In genomic region chr3:130111865-130112650, GRCh38 we compare ENCODE assay signal across 8 cellular contexts. TPM values are rescaled to one million over a fixed set of nuclear protein-coding genes. Genes with fewer than 3 reads are reported as not detected.
DNase-seq lines count a peak whose midpoint lies in the region; ATAC-seq and TF ChIP-seq lines count a peak whose summit lies in the region.
"Not testable (repeated sequence)": the region's sequence is repeated elsewhere in the genome, so short reads cannot be mapped to it uniquely, and the experiment has no call there.

No MANE protein-coding gene starts in this region.

- ATAC-seq in HG02678 (IDR thresholded peaks at IDR 0.05; ENCODE audit: unreplicated experiment) = peak; percentile 41
- not testable (repeated sequence) for ATAC-seq in gastroesophageal sphincter
- ATAC-seq in stimulated activated naive CD8-positive, alpha-beta T cell treated with anti-CD3 and anti-CD28 coated beads, Interleukin-15, amount 100 ng/mL, for 72 hours = peak; percentile 71

- H3K27ac ChIP-seq in gastroesophageal sphincter (peak overlapping the region; percentile 89 to 94 (median 91)), neutrophil (peak overlapping the region; percentile 91)

- not testable (repeated sequence) for TF ChIP-seq CTCF in gastroesophageal sphincter (IDR thresholded peaks at IDR 0.05); neutrophil (IDR thresholded peaks at IDR 0.05)

- DNase-seq in NCI-H1417 (lab: John Stamatoyannopoulos, UW) (peak; percentile 95 to 100 (median 99)), SKM-1 treated with dmso at 0.1 percent for 144 hours (lab: John Stamatoyannopoulos, UW; ENCODE audit: unreplicated experiment) (peak; percentile 78)
- DNase-seq in activated naive CD4-positive, alpha-beta T cell treated with anti-CD3 and anti-CD28 coated beads, Interleukin-2, amount 50 U/mL, for 16 hours = peak; percentile 100
- DNase-seq in stimulated activated naive CD8-positive, alpha-beta T cell treated with anti-CD3 and anti-CD28 coated beads, Interleukin-15, amount 100 ng/mL, for 72 hours = peak; percentile 100

- H3K36me3 ChIP-seq in ES-I3 (ENCODE audit: insufficient read depth, low read length); gastroesophageal sphincter; neutrophil: not testable (repeated sequence)

- not testable (repeated sequence) for TF ChIP-seq EP300 in gastroesophageal sphincter (IDR thresholded peaks at IDR 0.05)

- H3K9me3 ChIP-seq in ES-I3 (ENCODE audit: control insufficient read depth, insufficient read depth, low read length); gastroesophageal sphincter; neutrophil: not testable (repeated sequence)

- H3K27ac Mint-ChIP-seq in stimulated activated naive CD8-positive, alpha-beta T cell treated with anti-CD3 and anti-CD28 coated beads, Interleukin-15, amount 100 ng/mL, for 72 hours = peak overlapping the region; percentile 99

- WGBS in gastroesophageal sphincter (ENCODE audit: low coverage in 1 of 2), 2 donors = 0% methylated on average over 1 of the region's 60 CpGs; no CpG with 5 or more reads in 1 of the 2 donors

- H3K4me1 Mint-ChIP-seq in stimulated activated naive CD8-positive, alpha-beta T cell treated with anti-CD3 and anti-CD28 coated beads, Interleukin-15, amount 100 ng/mL, for 72 hours = peaks cover 44% of the 10 kb centered on the region

- H3K4me3 ChIP-seq in gastroesophageal sphincter = peak overlapping the region; percentile 65 to 97
- H3K4me3 ChIP-seq in neutrophil (ENCODE audit: low read depth in 1 of 2, low read length in 1 of 2) = peak overlapping the region; percentile 62 to 75

- not testable (repeated sequence) for H3K9me3 Mint-ChIP-seq in stimulated activated naive CD8-positive, alpha-beta T cell treated with anti-CD3 and anti-CD28 coated beads, Interleukin-15, amount 100 ng/mL, for 72 hours

- H3K27me3 ChIP-seq in gastroesophageal sphincter = not testable (repeated sequence)
- peaks cover 15% of the 10 kb centered on the region for H3K27me3 ChIP-seq in neutrophil

- peak overlapping the region; percentile 97 for H3K9ac ChIP-seq in ES-I3 (ENCODE audit: low read depth, low read length)

- H3K4me1 ChIP-seq in ES-I3 (ENCODE audit: insufficient read depth, low read length) = not testable (repeated sequence)
- peaks cover 0 to 19% (median 0%) of the 10 kb centered on the region in 3 donors for H3K4me1 ChIP-seq in gastroesophageal sphincter
- peaks cover 10 to 13% of the 10 kb centered on the region in 2 experiments for H3K4me1 ChIP-seq in neutrophil (ENCODE audit: control insufficient read depth in 1 of 2, insufficient read depth in 1 of 2, low read depth in 1 of 2, low read length in 1 of 2)

- peak overlapping the region; percentile 96 to 97 for H3K4me3 Mint-ChIP-seq in stimulated activated naive CD8-positive, alpha-beta T cell treated with anti-CD3 and anti-CD28 coated beads, Interleukin-15, amount 100 ng/mL, for 72 hours

- not testable (repeated sequence) for H3K27me3 Mint-ChIP-seq in stimulated activated naive CD8-positive, alpha-beta T cell treated with anti-CD3 and anti-CD28 coated beads, Interleukin-15, amount 100 ng/mL, for 72 hours

- TF ChIP-seq POLR2A in gastroesophageal sphincter (IDR thresholded peaks at IDR 0.05) = peak; percentile 29 to 55

RNA-seq across cellular contexts. Expression of gene ALG1L2, which starts 30.4 kb away (rescaled TPM):
- total RNA-seq in gastroesophageal sphincter = not detected
